18 cellular contexts compared by ENCODE assay signal in the genomic region with DNA sequence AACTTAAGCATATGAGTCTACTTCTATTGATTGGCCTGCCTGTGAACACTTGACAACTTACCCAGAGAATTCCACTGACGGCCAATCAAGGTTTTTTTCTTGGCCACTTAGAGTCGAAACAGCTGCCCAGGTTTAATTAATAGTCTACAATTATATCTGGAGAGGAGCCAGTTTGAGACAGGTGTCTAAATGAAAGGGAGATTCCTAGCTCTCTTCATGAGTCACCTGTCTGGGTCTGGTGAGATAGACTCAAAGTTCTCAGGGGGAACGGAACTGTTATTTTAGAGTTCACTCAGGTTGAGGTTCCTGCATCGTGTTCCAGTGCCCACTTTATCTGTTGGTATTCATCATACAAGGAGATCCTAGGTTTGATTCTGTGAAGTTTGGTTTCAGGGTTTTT.
A peak's percentile ranks its signal among the peaks of the same experiment; 100 is the strongest.
DNase-seq lines count a peak whose midpoint lies in the region; ATAC-seq and TF ChIP-seq lines count a peak whose summit lies in the region.
"Had no signal": no experiment of that assay in that cellular context is flagged by ENCODE, and none has a peak within 500 bp of the region (broad histone marks: within the 10 kb centered on the region; RNA-seq: fewer than 3 reads in every experiment).

No MANE protein-coding gene starts in this region.

- H3K4me1 Mint-ChIP-seq in glutamatergic neuron (ENCODE audit: low read depth, unreplicated experiment) = peaks cover 46% of the 10 kb centered on the region

- peak overlapping the region; percentile 37 for H3K4me3 Mint-ChIP-seq in glutamatergic neuron (ENCODE audit: unreplicated experiment)
- H3K4me3 Mint-ChIP-seq: effector memory CD8-positive, alpha-beta T cell; memory B cell; stimulated activated naive B cell treated with anti-CD40 and anti-IgM and Interleukin-4, amounts not matched to agents 10 μg/mL and 1 μg/mL and 100 μg/mL, for 72 hours had no signal

- no peak for ATAC-seq in GM18520 (IDR thresholded peaks at IDR 0.05; ENCODE audit: unreplicated experiment)
- ATAC-seq: effector memory CD8-positive, alpha-beta T cell; stimulated activated naive B cell treated with anti-CD40 and anti-IgM and Interleukin-4, amounts not matched to agents 10 μg/mL and 1 μg/mL and 100 μg/mL, for 72 hours had no signal

- peak; percentile 30 for DNase-seq in DMS79 (lab: John Stamatoyannopoulos, UW)
- DNase-seq in NCI-H146 treated with DMSO at 0.1 percent for 48 hours (lab: John Stamatoyannopoulos, UW; ENCODE audit: unreplicated experiment) = peak; percentile 88
- DNase-seq in NCI-H524 (lab: John Stamatoyannopoulos, UW) = peak; percentile 18 to 80
- no peak for DNase-seq in glutamatergic neuron
- no peak for DNase-seq in NCI-H1048 (lab: John Stamatoyannopoulos, UW)
- DNase-seq in activated CD4-positive, alpha-beta T cell treated with anti-CD3 and anti-CD28 coated beads for 48 hours = no peak
- DNase-seq in effector CD4-positive, alpha-beta T cell = no peak
- DNase-seq: activated CD4-positive, alpha-beta T cell treated with anti-CD3 and anti-CD28 coated beads for 1 hour; activated naive CD4-positive, alpha-beta T cell treated with Interleukin-2 at 50 U/mL for 16 hours; AML-193; anterior cingulate cortex; Calu3; effector memory CD8-positive, alpha-beta T cell; retina; stimulated activated naive B cell treated with anti-CD40 and anti-IgM and Interleukin-4, amounts not matched to agents 10 μg/mL and 1 μg/mL and 100 μg/mL, for 72 hours; tibial artery had no signal

- no peak for TF ChIP-seq CTCF in glutamatergic neuron (IDR thresholded peaks at IDR 0.05; ENCODE audit: partially characterized antibody, unreplicated experiment)

- H3K27ac Mint-ChIP-seq in glutamatergic neuron (ENCODE audit: unreplicated experiment) = no peak overlapping the region
- H3K27ac Mint-ChIP-seq: effector memory CD8-positive, alpha-beta T cell; memory B cell; stimulated activated naive B cell treated with anti-CD40 and anti-IgM and Interleukin-4, amounts not matched to agents 10 μg/mL and 1 μg/mL and 100 μg/mL, for 72 hours had no signal

- H3K9me3 Mint-ChIP-seq in glutamatergic neuron (ENCODE audit: unreplicated experiment) = peaks cover 4% of the 10 kb centered on the region
- H3K9me3 Mint-ChIP-seq: effector memory CD8-positive, alpha-beta T cell; memory B cell; stimulated activated naive B cell treated with anti-CD40 and anti-IgM and Interleukin-4, amounts not matched to agents 10 μg/mL and 1 μg/mL and 100 μg/mL, for 72 hours had no signal

- H3K36me3 Mint-ChIP-seq in glutamatergic neuron (ENCODE audit: unreplicated experiment) = no peaks in the 10 kb centered on the region

- H3K27me3 Mint-ChIP-seq in glutamatergic neuron (ENCODE audit: unreplicated experiment) = peaks cover 4% of the 10 kb centered on the region
- H3K27me3 Mint-ChIP-seq: effector memory CD8-positive, alpha-beta T cell; memory B cell; stimulated activated naive B cell treated with anti-CD40 and anti-IgM and Interleukin-4, amounts not matched to agents 10 μg/mL and 1 μg/mL and 100 μg/mL, for 72 hours had no signal

Comparison
In these comparisons a context has a peak if more than half of its experiments do, and no peak if none do; other contexts are left out.
1. DNase-seq: peak in DMS79 (single experiment), NCI-H146 treated with DMSO at 0.1 percent for 48 hours (single experiment) and NCI-H524 (2 of 2); none in glutamatergic neuron (single experiment), NCI-H1048 (single experiment), activated CD4-positive, alpha-beta T cell treated with anti-CD3 and anti-CD28 coated beads for 48 hours (single experiment) and effector CD4-positive, alpha-beta T cell (single experiment).